ENCODE assay signal across 8 cellular contexts in genomic region chr22:38724926-38725571, GRCh38. TPM values are rescaled to one million over a fixed set of nuclear protein-coding genes. Genes with fewer than 3 reads are reported as not detected.
DNase-seq lines count a peak whose midpoint lies in the region; ATAC-seq, FAIRE-seq and TF ChIP-seq lines count a peak whose summit lies in the region.

No MANE protein-coding gene starts in this region.

- DNase-seq in stimulated activated naive CD4-positive, alpha-beta T cell (lab: John Stamatoyannopoulos, UW): peak in 4 of 6 experiments; percentile 15 to 56 (median 34)
- no peak for DNase-seq in stimulated activated naive CD4-positive, alpha-beta T cell treated with Interleukin-2 at 50 U/mL for 16 hours (lab: John Stamatoyannopoulos, UW)
- peak; percentile 54 for DNase-seq in NCI-H69 (lab: John Stamatoyannopoulos, UW)
- peak; percentile 43 for DNase-seq in astrocyte of the spinal cord (ENCODE audit: low read depth, low spot score)
- no peak for DNase-seq in GM12892 (ENCODE audit: insufficient read length)

- H3K4me3 ChIP-seq in astrocyte of the spinal cord (ENCODE audit: low read depth, low read length): no peak overlapping the region
- H3K4me3 ChIP-seq in liver (ENCODE audit: low read depth in 1 of 3, low read length in 3 of 3): no peak overlapping the region

- H3K4me1 ChIP-seq in liver (ENCODE audit: control insufficient read depth in 4 of 4, insufficient read depth in 4 of 4, low read length in 3 of 4): no peaks in the 10 kb centered on the region

- H3K9me3 ChIP-seq in liver (ENCODE audit: control insufficient read depth in 4 of 4, low read length in 3 of 4): no peaks in the 10 kb centered on the region

- H3K27me3 ChIP-seq in liver (ENCODE audit: control insufficient read depth in 4 of 4, insufficient read depth in 4 of 4, low read length in 3 of 4): no peaks in the 10 kb centered on the region

- ATAC-seq in HG03175 (IDR thresholded peaks at IDR 0.05; ENCODE audit: unreplicated experiment): no peak
- ATAC-seq in HG02610 (IDR thresholded peaks at IDR 0.05; ENCODE audit: unreplicated experiment): no peak

- 51% methylated on average over 3 of the region's 3 CpGs for WGBS in liver

- TF ChIP-seq RAD21 in liver (IDR thresholded peaks at IDR 0.05): peak; percentile 66 to 80

- TF ChIP-seq CTCF in astrocyte of the spinal cord (IDR thresholded peaks at IDR 0.05; ENCODE audit: low read depth, low read length) (peak; percentile 69), liver (IDR thresholded peaks at IDR 0.05; ENCODE audit: low read depth, low read length, missing input control) (peak; percentile 56)

- no peak overlapping the region for H3K9ac ChIP-seq in liver (ENCODE audit: low read depth in 1 of 2, low read length in 2 of 2)

- no peak for FAIRE-seq in GM12892 (lab: Jason Lieb, UNC)

- in situ Hi-C loops in astrocyte of the spinal cord (cut with HindIII; ENCODE audit: low sequenced_read_pairs): no loop called here

- H3K27ac ChIP-seq in liver (ENCODE audit: low read depth in 1 of 2, low read length in 2 of 2): no peak overlapping the region

- peaks cover 28 to 87% (median 72%) of the 10 kb centered on the region in 4 donors for H3K36me3 ChIP-seq in liver (ENCODE audit: control insufficient read depth in 4 of 4, insufficient read depth in 3 of 4, low read depth in 1 of 4, low read length in 3 of 4)

- TF ChIP-seq POLR2A in GM12892 (IDR thresholded peaks at IDR 0.05; ENCODE audit: low read depth, low read length): no peak

TF ChIP-seq in liver, 16 proteins besides CTCF, POLR2A, EP300 and RAD21:
- no peak for TF ChIP-seq FOXA2 (IDR thresholded peaks at IDR 0.05)
- TF ChIP-seq NR2F2 (IDR thresholded peaks at IDR 0.05): no peak
- no peak for TF ChIP-seq SP1 (IDR thresholded peaks at IDR 0.05)
- TF ChIP-seq RXRA (IDR thresholded peaks at IDR 0.05): peak; percentile 29 to 63
- no peak for TF ChIP-seq HNF4A (conservative IDR thresholded peaks at IDR 0.05)
- TF ChIP-seq GABPA (IDR thresholded peaks at IDR 0.05 in 1 of 2, conservative IDR thresholded peaks at IDR 0.05 in 1 of 2): no peak

RNA-seq across cellular contexts. Expression of gene GTPBP1, which starts 19.3 kb away (rescaled TPM):
- total RNA-seq in liver: 10 to 100 TPM; 24.3 to 56.3 TPM
- polyA plus RNA-seq in liver: 1 to 10 TPM; 5.3 to 7.8 TPM
- polyA plus RNA-seq in GM12892 (2012; ENCODE audit: missing spikeins): 34.4 TPM

RNA-seq across cellular contexts. Expression of gene JOSD1, which starts 24.3 kb away (rescaled TPM):
- total RNA-seq in liver: 10 to 100 TPM; 15.6 to 20.6 TPM
- polyA plus RNA-seq in liver: 10 to 100 TPM in 1 of 2 donors, 1 to 10 TPM in 1; 3.4 to 13.8 TPM
- 39.6 TPM for polyA plus RNA-seq in GM12892 (2012; ENCODE audit: missing spikeins)

RNA-seq across cellular contexts. Expression of gene SUN2, which starts 30.7 kb away (rescaled TPM):
- total RNA-seq in liver: 100 to 1,000 TPM in 1 of 2 donors, 10 to 100 TPM in 1; 53.3 to 170 TPM
- polyA plus RNA-seq in liver: 100 to 1,000 TPM in 1 of 2 donors, 10 to 100 TPM in 1; 13.1 to 110 TPM
- 36.8 TPM for polyA plus RNA-seq in GM12892 (2012; ENCODE audit: missing spikeins)

RNA-seq across cellular contexts. Expression of gene TOMM22, which starts 43.3 kb away (rescaled TPM):
- total RNA-seq in liver: 10 to 100 TPM; 20.2 to 20.8 TPM
- 10 to 100 TPM; 21.9 to 44.3 TPM for polyA plus RNA-seq in liver
- 98.6 TPM for polyA plus RNA-seq in GM12892 (2012; ENCODE audit: missing spikeins)

Comparison
In these comparisons a context has a peak if more than half of its experiments do, and no peak if none do; other contexts are left out.
1. DNase-seq: peak in stimulated activated naive CD4-positive, alpha-beta T cell (4 of 6), NCI-H69 (single experiment) and astrocyte of the spinal cord (single experiment); none in stimulated activated naive CD4-positive, alpha-beta T cell treated with Interleukin-2 at 50 U/mL for 16 hours (single experiment) and GM12892 (single experiment).